ENCODE assay signal across 10 cellular contexts in genomic region chr20:43824279-43824678, GRCh38.
DNase-seq lines count a peak whose midpoint lies in the region; ATAC-seq, FAIRE-seq and TF ChIP-seq lines count a peak whose summit lies in the region.
"Had no signal": no experiment of that assay in that cellular context is flagged by ENCODE, and none has a peak within 500 bp of the region (broad histone marks: within the 10 kb centered on the region; RNA-seq: fewer than 3 reads in every experiment).

No MANE protein-coding gene starts in this region.

- H3K79me2 ChIP-seq in KMS-11 (ENCODE audit: insufficient read depth, low read depth) = no peaks in the 10 kb centered on the region

- no peak overlapping the region for H2AFZ ChIP-seq in KMS-11 (ENCODE audit: low read depth)

- H3K36me3 ChIP-seq in KMS-11 (ENCODE audit: insufficient read depth) (no peaks in the 10 kb centered on the region), spleen (no peaks in the 10 kb centered on the region)

- intact Hi-C loops in spleen (cut with DNase I; ENCODE audit: low total_unique reads) = no loop called here

- no peak overlapping the region for H3K9ac ChIP-seq in KMS-11

- H3K4me1 ChIP-seq in KMS-11 (ENCODE audit: low read depth, poor library complexity, severe bottlenecking) = peaks cover 22% of the 10 kb centered on the region
- H3K4me1 ChIP-seq in spleen = no peaks in the 10 kb centered on the region

- no peaks in the 10 kb centered on the region for H3K27me3 ChIP-seq in KMS-11 (ENCODE audit: insufficient read depth, low read depth)
- peaks cover 0 to 32% (median 0%) of the 10 kb centered on the region in 7 donors for H3K27me3 ChIP-seq in spleen (replicated peaks in 1 of 7)

- DNase-seq in GM12892 (ENCODE audit: insufficient read length) (no peak), iPS-NIHi7 (ENCODE audit: extremely low spot score) (peak; percentile 1), spleen (peak; percentile 12)
- no peak for DNase-seq in stimulated activated naive CD8-positive, alpha-beta T cell treated with anti-CD3 and anti-CD28 coated beads, Interleukin-15, Interleukin-2, amounts not matched to agents 100 U/mL and 50 U/mL, for 24 hours
- DNase-seq: CD4-positive, alpha-beta memory T cell; DMS79 had no signal

- H3K9me3 ChIP-seq in spleen = no peaks in the 10 kb centered on the region

- TF ChIP-seq CTCF in KMS-11 (conservative IDR thresholded peaks at IDR 0.05; ENCODE audit: low read depth, low read length) (no peak), spleen (IDR thresholded peaks at IDR 0.05 in 8 of 11, conservative IDR thresholded peaks at IDR 0.05 in 3 of 11) (no peak)

- H3K27ac ChIP-seq in KMS-11 (no peak overlapping the region), spleen (no peak overlapping the region)

- TF ChIP-seq POLR2A in GM12892 (IDR thresholded peaks at IDR 0.05; ENCODE audit: low read depth, low read length) (no peak), spleen (IDR thresholded peaks at IDR 0.05) (no peak)

- WGBS in spleen, 5 donors = 83 to 88% (median 87%) methylated on average over 5 of the region's 5 CpGs

- ATAC-seq in stimulated activated naive CD8-positive, alpha-beta T cell treated with anti-CD3 and anti-CD28 coated beads, Interleukin-15, Interleukin-2, amounts not matched to agents 100 U/mL and 50 U/mL, for 24 hours = no peak
- ATAC-seq in HG02798 (IDR thresholded peaks at IDR 0.05; ENCODE audit: poor library complexity, unreplicated experiment) = no peak
- ATAC-seq in HG02763 (IDR thresholded peaks at IDR 0.05; ENCODE audit: unreplicated experiment) = no peak

- peak; percentile 64 for FAIRE-seq in GM12892 (lab: Jason Lieb, UNC)
- FAIRE-seq: A204.1 had no signal

- H3K4me2 ChIP-seq in KMS-11 = peak overlapping the region; percentile 13; the same call in 1 of the 2 replicates

- H4K20me1 ChIP-seq in KMS-11 (ENCODE audit: insufficient read depth) = no peaks in the 10 kb centered on the region

- H3K4me3 ChIP-seq in KMS-11 (IDR thresholded peaks at IDR 0.05; ENCODE audit: insufficient read depth, low read depth, low read length) = no peak overlapping the region
- H3K4me3 ChIP-seq in spleen = no peak overlapping the region

Comparison
In these comparisons a context has a peak if more than half of its experiments do, and no peak if none do; other contexts are left out.
1. DNase-seq: peak in iPS-NIHi7 (single experiment) and spleen (single experiment); none in GM12892 (single experiment) and stimulated activated naive CD8-positive, alpha-beta T cell treated with anti-CD3 and anti-CD28 coated beads, Interleukin-15, Interleukin-2, amounts not matched to agents 100 U/mL and 50 U/mL, for 24 hours (single experiment).